ENCODE assay signal across 30 cellular contexts in the genomic region with DNA sequence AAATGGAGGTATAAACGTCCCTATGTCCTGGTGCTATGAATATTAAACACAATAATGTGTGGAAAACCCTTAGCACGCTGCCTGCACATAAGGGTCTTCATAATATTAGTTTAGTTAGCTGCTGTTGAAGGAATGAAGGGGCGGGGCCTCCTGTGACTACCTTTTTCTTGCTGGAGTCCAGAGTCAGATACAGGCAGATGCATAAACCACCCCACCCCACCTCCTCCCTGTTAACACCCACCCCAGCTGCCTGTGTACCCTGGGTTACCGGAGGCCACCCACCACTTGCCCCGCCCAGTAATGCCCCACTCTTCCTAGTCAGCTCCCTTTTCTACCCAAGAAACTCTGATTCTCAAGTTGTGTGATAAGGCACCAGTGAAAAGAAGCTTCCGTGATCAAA.
"Had no signal": no experiment of that assay in that cellular context is flagged by ENCODE, and none has a peak within 500 bp of the region (broad histone marks: within the 10 kb centered on the region; RNA-seq: fewer than 3 reads in every experiment).

No MANE protein-coding gene starts in this region.

- H3K27ac ChIP-seq: ovary, parathyroid adenoma, prostate gland, right lobe of liver, sigmoid colon, suprapubic skin, testis, tibial artery, transverse colon, upper lobe of right lung, uterus had no signal

- H3K4me1 ChIP-seq: parathyroid adenoma, prostate gland, right lobe of liver, sigmoid colon, suprapubic skin, testis, tibial artery, transverse colon, upper lobe of right lung, uterus had no signal

- H2AFZ ChIP-seq: parathyroid adenoma had no signal

- H3K36me3 ChIP-seq: ovary, prostate gland, right lobe of liver, sigmoid colon, suprapubic skin, tibial artery, transverse colon, upper lobe of right lung, uterus had no signal

- H3K27me3 ChIP-seq: ovary, right lobe of liver, sigmoid colon, suprapubic skin, testis, transverse colon, upper lobe of right lung, uterus had no signal

- ATAC-seq: naive thymus-derived CD8-positive, alpha-beta T cell; natural killer cell treated with Interleukin-12 subunit alpha and Interleukin-12 subunit beta and Interleukin-15 and Interleukin-18, amount 100 ng/mL, for 72 hours; right cardiac atrium; right lobe of liver; stimulated activated memory B cell treated with anti-CD40 and anti-IgM and Interleukin-4, amounts not matched to agents 10 μg/mL and 1 μg/mL and 100 μg/mL, for 72 hours; stimulated activated naive CD8-positive, alpha-beta T cell treated with anti-CD3 and anti-CD28 coated beads, Interleukin-15, amount 100 ng/mL, for 72 hours; stimulated activated naive CD8-positive, alpha-beta T cell treated with anti-CD3 and anti-CD28 coated beads, Interleukin-15, Interleukin-2, amounts not matched to agents 100 U/mL and 50 U/mL, for 24 hours; upper lobe of right lung had no signal

- H3K9me3 ChIP-seq: ovary, prostate gland, right lobe of liver, suprapubic skin, testis, tibial artery, transverse colon, upper lobe of right lung, uterus had no signal

- FAIRE-seq: small intestine had no signal

- H3K9ac ChIP-seq: parathyroid adenoma had no signal

- H3K79me2 ChIP-seq: parathyroid adenoma had no signal

- H3K4me3 ChIP-seq: ovary, prostate gland, right lobe of liver, sigmoid colon, suprapubic skin, tibial artery, transverse colon, upper lobe of right lung, uterus had no signal

- DNase-seq: naive B cell; naive thymus-derived CD8-positive, alpha-beta T cell; nephron progenitor cell; occipital lobe; ovary; posterior cingulate gyrus; retina; right cardiac atrium; right lobe of liver; sigmoid colon; small intestine; stimulated activated CD4-positive, alpha-beta T cell treated with anti-CD3 and anti-CD28 coated beads, Interleukin-15, amount 100 ng/mL, for 24 hours; stimulated activated CD4-positive, alpha-beta T cell treated with anti-CD3 and anti-CD28 coated beads, Interleukin-2, amount 100 ng/mL, for 24 hours; stimulated activated CD4-positive, alpha-beta T cell treated with anti-CD3 and anti-CD28 coated beads, Interleukin-2, amount 100 ng/mL, for 48 hours; stimulated activated CD4-positive, alpha-beta T cell treated with anti-CD3 and anti-CD28 coated beads, Interleukin-4, amount 100 ng/mL, for 4 hours; stimulated activated CD8-positive, alpha-beta memory T cell treated with anti-CD3 and anti-CD28 coated beads, Interleukin-4, amount 100 ng/mL, for 48 hours; stimulated activated naive CD4-positive, alpha-beta T cell; stimulated activated naive CD8-positive, alpha-beta T cell treated with anti-CD3 and anti-CD28 coated beads, Interleukin-15, amount 100 ng/mL, for 72 hours; stimulated activated naive CD8-positive, alpha-beta T cell treated with anti-CD3 and anti-CD28 coated beads, Interleukin-15, Interleukin-2, amounts not matched to agents 100 U/mL and 50 U/mL, for 24 hours; substantia nigra; tibial artery; transverse colon; upper lobe of right lung; uterus had no signal
